ENCODE assay signal across 15 cellular contexts in genomic region chr2:42842418-42842817, GRCh38. TPM values are rescaled to one million over a fixed set of nuclear protein-coding genes. Genes with fewer than 3 reads are reported as not detected.
DNase-seq lines count a peak whose midpoint lies in the region; FAIRE-seq and TF ChIP-seq lines count a peak whose summit lies in the region.
"Had no signal": no experiment of that assay in that cellular context is flagged by ENCODE, and none has a peak within 500 bp of the region (broad histone marks: within the 10 kb centered on the region; RNA-seq: fewer than 3 reads in every experiment).

No MANE protein-coding gene starts in this region.

- WGBS in transverse colon (ENCODE audit: low coverage in 1 of 2), 2 donors = 59% methylated on average over 3 of the region's 3 CpGs; no CpG with 5 or more reads in 1 of the 2 donors
- 63 to 72% methylated on average over 3 of the region's 3 CpGs for WGBS in tibial nerve, 2 donors

- TF ChIP-seq CTCF in NB4 (IDR thresholded peaks at IDR 0.05; ENCODE audit: low read depth, low read length) (no peak), mesothelial cell of epicardium (IDR thresholded peaks at IDR 0.05; ENCODE audit: unreplicated experiment) (no peak), transverse colon (IDR thresholded peaks at IDR 0.05) (no peak), tibial nerve (IDR thresholded peaks at IDR 0.05) (no peak)

- peak; percentile 87 for FAIRE-seq in endometrium (lab: Jason Lieb, UNC)

- no peaks in the 10 kb centered on the region for H3K27me3 ChIP-seq in transverse colon
- H3K27me3 ChIP-seq in tibial nerve = no peaks in the 10 kb centered on the region
- H3K27me3 ChIP-seq: Peyer's patch had no signal

- in situ Hi-C loops in transverse colon (cut with MboI; ENCODE audit: low pct_ligation_motif_present in 1 of 4, low pct_unique_long_range_greater_than_20kb in 1 of 4, low sequenced_read_pairs in 3 of 4) = loop anchor here in 3 of 4 donors (25.0 kb wide), 5 partner anchors 95 to 720 kb away; partner anchors contain the start of gene ZFP36L2 (in 2 of the 3)

- peaks cover 33% of the 10 kb centered on the region for H3K4me1 Mint-ChIP-seq in mesothelial cell of epicardium

- no peaks in the 10 kb centered on the region for H3K9me3 ChIP-seq in transverse colon
- H3K9me3 ChIP-seq in tibial nerve = no peaks in the 10 kb centered on the region
- H3K9me3 ChIP-seq: Peyer's patch had no signal

- peak overlapping the region; percentile 48 for H3K27ac Mint-ChIP-seq in mesothelial cell of epicardium
- H3K27ac Mint-ChIP-seq: HFFc6 had no signal

- TF ChIP-seq POLR2A in NB4 (IDR thresholded peaks at IDR 0.05; ENCODE audit: extremely low read depth, insufficient read length) (no peak), transverse colon (IDR thresholded peaks at IDR 0.05) (no peak), tibial nerve (IDR thresholded peaks at IDR 0.05) (no peak)

- TF ChIP-seq EP300 in transverse colon (IDR thresholded peaks at IDR 0.05; ENCODE audit: low read depth) (no peak), tibial nerve (IDR thresholded peaks at IDR 0.05) (no peak)

- intact Hi-C loops in transverse colon (cut with DNase I; ENCODE audit: low total_unique reads) = no loop called here

- H3K36me3 ChIP-seq in transverse colon (no peaks in the 10 kb centered on the region), tibial nerve (no peaks in the 10 kb centered on the region)
- H3K36me3 ChIP-seq: Peyer's patch had no signal

- DNase-seq in NB4 (ENCODE audit: low read depth) (peak; percentile 54), mesothelial cell of epicardium (ENCODE audit: low spot score in 2 of 2, unreplicated experiment in 2 of 2) (no peak), transverse colon (no peak), NCI-H526 treated with DMSO at 0.1 percent for 48 hours (lab: John Stamatoyannopoulos, UW) (no peak), tibial nerve (ENCODE audit: low spot score in 2 of 2) (no peak), AG08395 (ENCODE audit: low spot score) (no peak)
- DNase-seq: EL, HFFc6, NCI-H1417 treated with DMSO at 0.1 percent for 48 hours, NCI-H2029, NCI-H510A treated with DMSO at 0.1 percent for 48 hours, SIG-M5 had no signal

- H3K9me3 Mint-ChIP-seq in mesothelial cell of epicardium = no peaks in the 10 kb centered on the region
- H3K9me3 Mint-ChIP-seq: HFFc6 had no signal

- H3K27ac ChIP-seq in transverse colon (peak overlapping the region; percentile 4 to 75 (median 38)), tibial nerve (peak overlapping the region in 1 of 4 donors; percentile 58)
- H3K27ac ChIP-seq: Peyer's patch had no signal

- peaks cover 10 to 28% (median 17%) of the 10 kb centered on the region in 4 donors for H3K4me1 ChIP-seq in transverse colon
- H3K4me1 ChIP-seq in tibial nerve = peaks cover 0 to 56% (median 18%) of the 10 kb centered on the region in 4 donors

- no peaks in the 10 kb centered on the region for H3K27me3 Mint-ChIP-seq in mesothelial cell of epicardium (ENCODE audit: low read depth)

- no peaks in the 10 kb centered on the region for H3K36me3 Mint-ChIP-seq in mesothelial cell of epicardium

- no peak overlapping the region for H3K4me3 Mint-ChIP-seq in mesothelial cell of epicardium
- H3K4me3 Mint-ChIP-seq: HFFc6 had no signal

- H3K4me3 ChIP-seq in NB4 (ENCODE audit: low read depth, low read length) (no peak overlapping the region), transverse colon (no peak overlapping the region), tibial nerve (no peak overlapping the region)
- H3K4me3 ChIP-seq: Peyer's patch had no signal

RNA-seq across cellular contexts. Expression of gene HAAO, which starts 50.0 kb away (rescaled TPM):
- total RNA-seq in mesothelial cell of epicardium (23.3 to 25.7 TPM (median 25.0 TPM) in 3 replicates), transverse colon (10 to 100 TPM in 1 of 4 donors, 1 to 10 TPM in 2, not detected in 1; 1.9 to 29.4 (median 4.0) TPM), tibial nerve (10 to 100 TPM in 1 of 4 donors, 1 to 10 TPM in 3; 5.9 to 24.1 (median 7.6) TPM)
- total RNA-seq: H4 had no signal
